ENCODE assay signal across 1 cellular context in the genomic region with DNA sequence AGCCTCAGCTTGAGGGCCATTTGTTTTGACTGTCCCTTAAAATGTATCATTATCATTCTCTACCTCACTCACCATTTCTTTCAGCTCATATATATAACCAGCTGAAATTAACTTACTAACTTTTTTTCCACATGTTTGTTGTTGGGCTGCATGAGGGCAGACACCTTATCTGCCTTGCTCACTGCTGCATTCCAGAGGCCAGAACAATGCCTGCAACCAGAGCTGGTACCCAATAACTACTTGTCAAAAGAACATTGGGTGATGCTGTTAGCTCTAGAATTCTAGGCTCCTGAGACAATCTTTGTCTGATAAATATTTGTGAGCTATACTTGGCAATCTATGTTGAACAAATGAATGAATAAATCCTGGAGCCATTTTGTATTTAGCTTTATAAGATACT.
TF ChIP-seq lines count a peak whose summit lies in the region.

No MANE protein-coding gene starts in this region.

TF ChIP-seq in WTC11, 78 proteins besides CTCF, POLR2A, EP300 and RAD21 (continued from another document):
- TF ChIP-seq, protein P1, sequence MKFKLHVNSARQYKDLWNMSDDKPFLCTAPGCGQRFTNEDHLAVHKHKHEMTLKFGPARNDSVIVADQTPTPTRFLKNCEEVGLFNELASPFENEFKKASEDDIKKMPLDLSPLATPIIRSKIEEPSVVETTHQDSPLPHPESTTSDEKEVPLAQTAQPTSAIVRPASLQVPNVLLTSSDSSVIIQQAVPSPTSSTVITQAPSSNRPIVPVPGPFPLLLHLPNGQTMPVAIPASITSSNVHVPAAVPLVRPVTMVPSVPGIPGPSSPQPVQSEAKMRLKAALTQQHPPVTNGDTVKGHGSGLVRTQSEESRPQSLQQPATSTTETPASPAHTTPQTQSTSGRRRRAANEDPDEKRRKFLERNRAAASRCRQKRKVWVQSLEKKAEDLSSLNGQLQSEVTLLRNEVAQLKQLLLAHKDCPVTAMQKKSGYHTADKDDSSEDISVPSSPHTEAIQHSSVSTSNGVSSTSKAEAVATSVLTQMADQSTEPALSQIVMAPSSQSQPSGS (CRISPR knock-in tag; IDR thresholded peaks at IDR 0.05; ENCODE audit: borderline replicate concordance, low read depth), result no peak
- TF ChIP-seq, protein P2, sequence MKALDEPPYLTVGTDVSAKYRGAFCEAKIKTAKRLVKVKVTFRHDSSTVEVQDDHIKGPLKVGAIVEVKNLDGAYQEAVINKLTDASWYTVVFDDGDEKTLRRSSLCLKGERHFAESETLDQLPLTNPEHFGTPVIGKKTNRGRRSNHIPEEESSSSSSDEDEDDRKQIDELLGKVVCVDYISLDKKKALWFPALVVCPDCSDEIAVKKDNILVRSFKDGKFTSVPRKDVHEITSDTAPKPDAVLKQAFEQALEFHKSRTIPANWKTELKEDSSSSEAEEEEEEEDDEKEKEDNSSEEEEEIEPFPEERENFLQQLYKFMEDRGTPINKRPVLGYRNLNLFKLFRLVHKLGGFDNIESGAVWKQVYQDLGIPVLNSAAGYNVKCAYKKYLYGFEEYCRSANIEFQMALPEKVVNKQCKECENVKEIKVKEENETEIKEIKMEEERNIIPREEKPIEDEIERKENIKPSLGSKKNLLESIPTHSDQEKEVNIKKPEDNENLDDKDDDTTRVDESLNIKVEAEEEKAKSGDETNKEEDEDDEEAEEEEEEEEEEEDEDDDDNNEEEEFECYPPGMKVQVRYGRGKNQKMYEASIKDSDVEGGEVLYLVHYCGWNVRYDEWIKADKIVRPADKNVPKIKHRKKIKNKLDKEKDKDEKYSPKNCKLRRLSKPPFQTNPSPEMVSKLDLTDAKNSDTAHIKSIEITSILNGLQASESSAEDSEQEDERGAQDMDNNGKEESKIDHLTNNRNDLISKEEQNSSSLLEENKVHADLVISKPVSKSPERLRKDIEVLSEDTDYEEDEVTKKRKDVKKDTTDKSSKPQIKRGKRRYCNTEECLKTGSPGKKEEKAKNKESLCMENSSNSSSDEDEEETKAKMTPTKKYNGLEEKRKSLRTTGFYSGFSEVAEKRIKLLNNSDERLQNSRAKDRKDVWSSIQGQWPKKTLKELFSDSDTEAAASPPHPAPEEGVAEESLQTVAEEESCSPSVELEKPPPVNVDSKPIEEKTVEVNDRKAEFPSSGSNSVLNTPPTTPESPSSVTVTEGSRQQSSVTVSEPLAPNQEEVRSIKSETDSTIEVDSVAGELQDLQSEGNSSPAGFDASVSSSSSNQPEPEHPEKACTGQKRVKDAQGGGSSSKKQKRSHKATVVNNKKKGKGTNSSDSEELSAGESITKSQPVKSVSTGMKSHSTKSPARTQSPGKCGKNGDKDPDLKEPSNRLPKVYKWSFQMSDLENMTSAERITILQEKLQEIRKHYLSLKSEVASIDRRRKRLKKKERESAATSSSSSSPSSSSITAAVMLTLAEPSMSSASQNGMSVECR (CRISPR knock-in tag; IDR thresholded peaks at IDR 0.05; ENCODE audit: borderline replicate concordance), result no peak
- TF ChIP-seq NFE2L1 (CRISPR knock-in tag; IDR thresholded peaks at IDR 0.05) (no peak), GRHL2 (CRISPR knock-in tag; IDR thresholded peaks at IDR 0.05; ENCODE audit: insufficient replicate concordance, severe bottlenecking) (no peak)
- TF ChIP-seq, protein P3, sequence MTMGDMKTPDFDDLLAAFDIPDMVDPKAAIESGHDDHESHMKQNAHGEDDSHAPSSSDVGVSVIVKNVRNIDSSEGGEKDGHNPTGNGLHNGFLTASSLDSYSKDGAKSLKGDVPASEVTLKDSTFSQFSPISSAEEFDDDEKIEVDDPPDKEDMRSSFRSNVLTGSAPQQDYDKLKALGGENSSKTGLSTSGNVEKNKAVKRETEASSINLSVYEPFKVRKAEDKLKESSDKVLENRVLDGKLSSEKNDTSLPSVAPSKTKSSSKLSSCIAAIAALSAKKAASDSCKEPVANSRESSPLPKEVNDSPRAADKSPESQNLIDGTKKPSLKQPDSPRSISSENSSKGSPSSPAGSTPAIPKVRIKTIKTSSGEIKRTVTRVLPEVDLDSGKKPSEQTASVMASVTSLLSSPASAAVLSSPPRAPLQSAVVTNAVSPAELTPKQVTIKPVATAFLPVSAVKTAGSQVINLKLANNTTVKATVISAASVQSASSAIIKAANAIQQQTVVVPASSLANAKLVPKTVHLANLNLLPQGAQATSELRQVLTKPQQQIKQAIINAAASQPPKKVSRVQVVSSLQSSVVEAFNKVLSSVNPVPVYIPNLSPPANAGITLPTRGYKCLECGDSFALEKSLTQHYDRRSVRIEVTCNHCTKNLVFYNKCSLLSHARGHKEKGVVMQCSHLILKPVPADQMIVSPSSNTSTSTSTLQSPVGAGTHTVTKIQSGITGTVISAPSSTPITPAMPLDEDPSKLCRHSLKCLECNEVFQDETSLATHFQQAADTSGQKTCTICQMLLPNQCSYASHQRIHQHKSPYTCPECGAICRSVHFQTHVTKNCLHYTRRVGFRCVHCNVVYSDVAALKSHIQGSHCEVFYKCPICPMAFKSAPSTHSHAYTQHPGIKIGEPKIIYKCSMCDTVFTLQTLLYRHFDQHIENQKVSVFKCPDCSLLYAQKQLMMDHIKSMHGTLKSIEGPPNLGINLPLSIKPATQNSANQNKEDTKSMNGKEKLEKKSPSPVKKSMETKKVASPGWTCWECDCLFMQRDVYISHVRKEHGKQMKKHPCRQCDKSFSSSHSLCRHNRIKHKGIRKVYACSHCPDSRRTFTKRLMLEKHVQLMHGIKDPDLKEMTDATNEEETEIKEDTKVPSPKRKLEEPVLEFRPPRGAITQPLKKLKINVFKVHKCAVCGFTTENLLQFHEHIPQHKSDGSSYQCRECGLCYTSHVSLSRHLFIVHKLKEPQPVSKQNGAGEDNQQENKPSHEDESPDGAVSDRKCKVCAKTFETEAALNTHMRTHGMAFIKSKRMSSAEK (CRISPR knock-in tag; IDR thresholded peaks at IDR 0.05; ENCODE audit: borderline replicate concordance), result no peak
TF ChIP-seq in WTC11: peak in this region for 0.
